17 cellular contexts compared by ENCODE assay signal in the genomic region with DNA sequence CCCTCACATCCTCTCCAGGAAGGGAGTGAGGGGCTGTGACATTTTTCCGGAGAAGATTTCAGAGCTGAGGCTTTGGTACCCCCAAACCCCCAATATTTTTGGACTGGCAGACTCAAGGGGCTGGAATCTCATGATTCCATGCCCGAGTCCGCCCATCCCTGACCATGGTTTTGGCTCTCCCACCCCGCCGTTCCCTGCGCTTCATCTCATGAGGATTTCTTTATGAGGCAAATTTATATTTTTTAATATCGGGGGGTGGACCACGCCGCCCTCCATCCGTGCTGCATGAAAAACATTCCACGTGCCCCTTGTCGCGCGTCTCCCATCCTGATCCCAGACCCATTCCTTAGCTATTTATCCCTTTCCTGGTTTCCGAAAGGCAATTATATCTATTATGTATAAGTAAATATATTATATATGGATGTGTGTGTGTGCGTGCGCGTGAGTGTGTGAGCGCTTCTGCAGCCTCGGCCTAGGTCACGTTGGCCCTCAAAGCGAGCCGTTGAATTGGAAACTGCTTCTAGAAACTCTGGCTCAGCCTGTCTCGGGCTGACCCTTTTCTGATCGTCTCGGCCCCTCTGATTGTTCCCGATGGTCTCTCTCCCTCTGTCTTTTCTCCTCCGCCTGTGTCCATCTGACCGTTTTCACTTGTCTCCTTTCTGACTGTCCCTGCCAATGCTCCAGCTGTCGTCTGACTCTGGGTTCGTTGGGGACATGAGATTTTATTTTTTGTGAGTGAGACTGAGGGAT. TPM values are rescaled to one million over a fixed set of nuclear protein-coding genes. Genes with fewer than 3 reads are reported as not detected.
DNase-seq lines count a peak whose midpoint lies in the region; ATAC-seq and TF ChIP-seq lines count a peak whose summit lies in the region.
"Had no signal": no experiment of that assay in that cellular context is flagged by ENCODE, and none has a peak within 500 bp of the region (broad histone marks: within the 10 kb centered on the region; RNA-seq: fewer than 3 reads in every experiment).

No MANE protein-coding gene starts in this region.

- peaks cover 22% of the 10 kb centered on the region for H3K4me1 ChIP-seq in PC-9 (replicated peaks; ENCODE audit: insufficient read depth)

- H3K9me3 Mint-ChIP-seq in activated naive CD4-positive, alpha-beta T cell treated with anti-CD3 and anti-CD28 coated beads, Interleukin-2, amount 10 ng/mL, durations not matched to agents 7 days and 5 days = no peaks in the 10 kb centered on the region
- H3K9me3 Mint-ChIP-seq in activated naive CD4-positive, alpha-beta T cell treated with anti-CD3 and anti-CD28 coated beads for 36 hours = no peaks in the 10 kb centered on the region
- H3K9me3 Mint-ChIP-seq in activated naive CD4-positive, alpha-beta T cell treated with anti-CD3 and anti-CD28 coated beads, Interleukin-2, amount 50 U/mL, for 72 hours = no peaks in the 10 kb centered on the region
- no peaks in the 10 kb centered on the region for H3K9me3 Mint-ChIP-seq in immature natural killer cell
- H3K9me3 Mint-ChIP-seq in type B pancreatic cell = no peaks in the 10 kb centered on the region

- BruUV-seq in PC-9 (replicated peaks; lab: Mats Ljungman, UMichigan) = no TSS peak

- H2AFZ ChIP-seq in PC-9 = no peak overlapping the region

- H3K9me2 ChIP-seq in PC-9 (ENCODE audit: insufficient read depth) = no peaks in the 10 kb centered on the region

- no peak for ATAC-seq in activated naive CD4-positive, alpha-beta T cell treated with anti-CD3 and anti-CD28 coated beads, Interleukin-2, amount 50 U/mL, for 72 hours
- ATAC-seq: HCT116 had no signal

- CTCF ChIA-PET in activated naive CD4-positive, alpha-beta T cell treated with anti-CD3 and anti-CD28 coated beads, Interleukin-2, amount 10 ng/mL, durations not matched to agents 7 days and 5 days (lab: Charles Lee) = no interaction called here
- CTCF ChIA-PET in activated naive CD4-positive, alpha-beta T cell treated with anti-CD3 and anti-CD28 coated beads for 36 hours (lab: Charles Lee) = interaction anchor here (1.2 to 18.6 kb wide), 2 partner anchors 33 to 47 kb away, joined by 3 to 351 read pairs; no protein-coding TSS in a partner anchor
- CTCF ChIA-PET in PC-9 (lab: Charles Lee) = no interaction called here

- H3K4me1 Mint-ChIP-seq in activated naive CD4-positive, alpha-beta T cell treated with anti-CD3 and anti-CD28 coated beads, Interleukin-2, amount 10 ng/mL, durations not matched to agents 7 days and 5 days = peaks cover 56% of the 10 kb centered on the region
- H3K4me1 Mint-ChIP-seq in activated naive CD4-positive, alpha-beta T cell treated with anti-CD3 and anti-CD28 coated beads for 36 hours (ENCODE audit: low read depth) = peaks cover 46% of the 10 kb centered on the region
- H3K4me1 Mint-ChIP-seq in immature natural killer cell (peaks cover 61 to 76% of the 10 kb centered on the region in 2 donors), type B pancreatic cell (ENCODE audit: unreplicated experiment) (peaks cover 13% of the 10 kb centered on the region)

- no peaks in the 10 kb centered on the region for H3K9me3 ChIP-seq in PC-9 (ENCODE audit: insufficient read depth, low read depth)
- H3K9me3 ChIP-seq: testis had no signal

- POLR2A ChIA-PET in PC-9 (lab: Charles Lee; ENCODE audit: unreplicated experiment) = no interaction called here

- H3K36me3 ChIP-seq in PC-9 (ENCODE audit: low read depth) = no peaks in the 10 kb centered on the region
- H3K36me3 ChIP-seq: WERI-Rb-1 had no signal

- H3K36me3 Mint-ChIP-seq in activated naive CD4-positive, alpha-beta T cell treated with anti-CD3 and anti-CD28 coated beads, Interleukin-2, amount 10 ng/mL, durations not matched to agents 7 days and 5 days = no peaks in the 10 kb centered on the region
- peaks cover 8% of the 10 kb centered on the region for H3K36me3 Mint-ChIP-seq in activated naive CD4-positive, alpha-beta T cell treated with anti-CD3 and anti-CD28 coated beads for 36 hours (ENCODE audit: low read depth)
- H3K36me3 Mint-ChIP-seq in activated naive CD4-positive, alpha-beta T cell treated with anti-CD3 and anti-CD28 coated beads, Interleukin-2, amount 50 U/mL, for 72 hours = peaks cover 0 to 9% of the 10 kb centered on the region in 2 donors
- H3K36me3 Mint-ChIP-seq in immature natural killer cell (peaks cover 0 to 6% (median 0%) of the 10 kb centered on the region in 3 donors), type B pancreatic cell (peaks cover 4% of the 10 kb centered on the region)

- H3K27ac ChIP-seq in PC-9 = no peak overlapping the region
- H3K27ac ChIP-seq: coronary artery, HL-60, testis, WERI-Rb-1 had no signal

- no peak overlapping the region for H3K4me2 ChIP-seq in PC-9

- no peaks in the 10 kb centered on the region for H4K20me1 ChIP-seq in PC-9 (ENCODE audit: insufficient read depth)

- DNase-seq in activated naive CD4-positive, alpha-beta T cell treated with anti-CD3 and anti-CD28 coated beads, Interleukin-2, amount 10 ng/mL, durations not matched to agents 7 days and 5 days = no peak
- DNase-seq in activated naive CD4-positive, alpha-beta T cell treated with anti-CD3 and anti-CD28 coated beads for 36 hours = no peak
- DNase-seq in activated naive CD4-positive, alpha-beta T cell treated with anti-CD3 and anti-CD28 coated beads, Interleukin-2, amount 50 U/mL, for 72 hours (ENCODE audit: low spot score in 2 of 2) = no peak
- DNase-seq in immature natural killer cell (peak in 2 of 3 donors; percentile 25 to 36), type B pancreatic cell (ENCODE audit: extremely low spot score, unreplicated experiment) (no peak), PC-9 (no peak), NCI-H446 treated with DMSO at 0.1 percent for 48 hours (lab: John Stamatoyannopoulos, UW) (no peak), SIG-M5 treated with dmso at 0.1 percent for 504 hours (lab: John Stamatoyannopoulos, UW; ENCODE audit: unreplicated experiment) (no peak)
- DNase-seq: amygdala; NK-92 treated with Interleukin-12 subunit alpha and Interleukin-12 subunit beta, amount 100 ng/mL, for 24 hours; SIG-M5; stimulated activated CD4-positive, alpha-beta T cell treated with anti-CD3 and anti-CD28 coated beads, Interleukin-15, amount 100 ng/mL, for 24 hours; testis; WERI-Rb-1 had no signal

- H3K4me3 Mint-ChIP-seq in activated naive CD4-positive, alpha-beta T cell treated with anti-CD3 and anti-CD28 coated beads, Interleukin-2, amount 10 ng/mL, durations not matched to agents 7 days and 5 days = no peak overlapping the region
- no peak overlapping the region for H3K4me3 Mint-ChIP-seq in activated naive CD4-positive, alpha-beta T cell treated with anti-CD3 and anti-CD28 coated beads for 36 hours
- H3K4me3 Mint-ChIP-seq in immature natural killer cell = peak overlapping the region in 3 of 5 donors; percentile 17 to 58 (median 22)
- peak overlapping the region; percentile 52 for H3K4me3 Mint-ChIP-seq in type B pancreatic cell

- intact Hi-C loops in activated naive CD4-positive, alpha-beta T cell treated with anti-CD3 and anti-CD28 coated beads for 36 hours (cut with micrococcal nuclease) = no loop called here
- intact Hi-C loops in PC-9 (cut with micrococcal nuclease; ENCODE audit: unreplicated experiment) = no loop called here

- peaks cover 75% of the 10 kb centered on the region for H3K27me3 Mint-ChIP-seq in activated naive CD4-positive, alpha-beta T cell treated with anti-CD3 and anti-CD28 coated beads, Interleukin-2, amount 10 ng/mL, durations not matched to agents 7 days and 5 days
- H3K27me3 Mint-ChIP-seq in activated naive CD4-positive, alpha-beta T cell treated with anti-CD3 and anti-CD28 coated beads for 36 hours (ENCODE audit: low read depth) = peaks cover 19% of the 10 kb centered on the region
- H3K27me3 Mint-ChIP-seq in immature natural killer cell (ENCODE audit: low read depth in 3 of 3) (peaks cover 72 to 82% (median 76%) of the 10 kb centered on the region in 3 donors), type B pancreatic cell (peaks cover 84% of the 10 kb centered on the region)

- no peaks in the 10 kb centered on the region for H3K27me3 ChIP-seq in PC-9 (ENCODE audit: insufficient read depth, low read depth)
- H3K27me3 ChIP-seq: testis had no signal

- no peaks in the 10 kb centered on the region for H3K79me2 ChIP-seq in PC-9 (ENCODE audit: low read depth)

- H3K4me3 ChIP-seq in PC-9 = no peak overlapping the region
- H3K4me3 ChIP-seq: coronary artery, testis had no signal

- H3K27ac Mint-ChIP-seq in activated naive CD4-positive, alpha-beta T cell treated with anti-CD3 and anti-CD28 coated beads, Interleukin-2, amount 10 ng/mL, durations not matched to agents 7 days and 5 days = peak overlapping the region; percentile 47
- no peak overlapping the region for H3K27ac Mint-ChIP-seq in activated naive CD4-positive, alpha-beta T cell treated with anti-CD3 and anti-CD28 coated beads for 36 hours
- peak overlapping the region; percentile 96 for H3K27ac Mint-ChIP-seq in activated naive CD4-positive, alpha-beta T cell treated with anti-CD3 and anti-CD28 coated beads, Interleukin-2, amount 50 U/mL, for 72 hours
- H3K27ac Mint-ChIP-seq in immature natural killer cell (peak overlapping the region in 5 of 6 donors; percentile 5 to 80 (median 61)), type B pancreatic cell (peak overlapping the region; percentile 79)

- peaks cover 45% of the 10 kb centered on the region for H3F3A ChIP-seq in PC-9 (ENCODE audit: insufficient read depth, low read depth)

- no peak for TF ChIP-seq CTCF in type B pancreatic cell (conservative IDR thresholded peaks at IDR 0.05)
- no peak for TF ChIP-seq CTCF in PC-9 (conservative IDR thresholded peaks at IDR 0.05)

RNA-seq across cellular contexts. Expression of a gene that starts 6.6 kb away (rescaled TPM):
- total RNA-seq in activated naive CD4-positive, alpha-beta T cell treated with anti-CD3 and anti-CD28 coated beads for 36 hours = 1 to 10 TPM; 8.0 to 8.7 TPM
- 10 to 100 TPM; 19.9 to 37.6 TPM for total RNA-seq in activated naive CD4-positive, alpha-beta T cell treated with anti-CD3 and anti-CD28 coated beads, Interleukin-2, amount 50 U/mL, for 72 hours
- polyA plus RNA-seq in immature natural killer cell = 10 to 100 TPM; 11.6 to 30.1 (median 11.6) TPM
- total RNA-seq in type B pancreatic cell (ENCODE audit: low replicate concordance) = 28.4 and 178 TPM in 2 replicates
- 7.9 and 16.5 TPM in 2 replicates for total RNA-seq in PC-9 (2021)

RNA-seq across cellular contexts. Expression of a gene that starts 22.5 kb away (rescaled TPM):
- total RNA-seq in activated naive CD4-positive, alpha-beta T cell treated with anti-CD3 and anti-CD28 coated beads for 36 hours = under 1 TPM; 0.69 to 0.84 TPM
- total RNA-seq in activated naive CD4-positive, alpha-beta T cell treated with anti-CD3 and anti-CD28 coated beads, Interleukin-2, amount 50 U/mL, for 72 hours = 1 to 10 TPM; 3.2 to 5.1 TPM
- under 1 TPM in 2 of 3 donors, not detected in 1; 0.48 to 0.80 TPM for polyA plus RNA-seq in immature natural killer cell
- total RNA-seq in type B pancreatic cell (ENCODE audit: low replicate concordance) = 11.9 and 13.0 TPM in 2 replicates
- 49.6 and 50.1 TPM in 2 replicates for total RNA-seq in PC-9 (2021)

RNA-seq across cellular contexts. Expression of a gene that starts 23.9 kb away (rescaled TPM):
- 1 to 10 TPM; 2.3 to 2.5 TPM for total RNA-seq in activated naive CD4-positive, alpha-beta T cell treated with anti-CD3 and anti-CD28 coated beads for 36 hours
- 1 to 10 TPM; 1.5 to 7.4 TPM for total RNA-seq in activated naive CD4-positive, alpha-beta T cell treated with anti-CD3 and anti-CD28 coated beads, Interleukin-2, amount 50 U/mL, for 72 hours
- polyA plus RNA-seq in immature natural killer cell = 1 to 10 TPM; 3.9 to 5.7 (median 4.0) TPM
- 0.48 TPM in 1 of 2 replicates, not detected in the other for total RNA-seq in type B pancreatic cell (ENCODE audit: low replicate concordance)
- total RNA-seq in PC-9 (2021) = 5.0 and 9.5 TPM in 2 replicates

RNA-seq across cellular contexts. Expression of a gene that starts 32.9 kb away (rescaled TPM):
- total RNA-seq in activated naive CD4-positive, alpha-beta T cell treated with anti-CD3 and anti-CD28 coated beads for 36 hours = 10 to 100 TPM; 94.5 to 99.6 TPM
- 100 to 1,000 TPM in 1 of 2 donors, 10 to 100 TPM in 1; 76.8 to 156 TPM for total RNA-seq in activated naive CD4-positive, alpha-beta T cell treated with anti-CD3 and anti-CD28 coated beads, Interleukin-2, amount 50 U/mL, for 72 hours
- polyA plus RNA-seq in immature natural killer cell = 100 to 1,000 TPM in 1 of 3 donors, 10 to 100 TPM in 2; 91.2 to 126 (median 93.4) TPM
- 51.9 and 73.0 TPM in 2 replicates for total RNA-seq in type B pancreatic cell (ENCODE audit: low replicate concordance)
- 123 and 155 TPM in 2 replicates for total RNA-seq in PC-9 (2021)

RNA-seq across cellular contexts. Expression of a gene that starts 50.6 kb away (rescaled TPM):
- total RNA-seq in activated naive CD4-positive, alpha-beta T cell treated with anti-CD3 and anti-CD28 coated beads for 36 hours = 10 to 100 TPM; 28.9 to 30.7 TPM
- 10 to 100 TPM in 1 of 2 donors, 1 to 10 TPM in 1; 9.7 to 60.7 TPM for total RNA-seq in activated naive CD4-positive, alpha-beta T cell treated with anti-CD3 and anti-CD28 coated beads, Interleukin-2, amount 50 U/mL, for 72 hours
- polyA plus RNA-seq in immature natural killer cell = 10 to 100 TPM; 50.8 to 62.2 (median 54.5) TPM
- total RNA-seq in type B pancreatic cell (ENCODE audit: low replicate concordance) (57.3 and 71.8 TPM in 2 replicates), PC-9 (2021) (102 and 138 TPM in 2 replicates)

Comparison
In these comparisons a context has a peak if more than half of its experiments do, and no peak if none do; other contexts are left out.
1. DNase-seq: peak in immature natural killer cell (2 of 3); none in activated naive CD4-positive, alpha-beta T cell treated with anti-CD3 and anti-CD28 coated beads, Interleukin-2, amount 10 ng/mL, durations not matched to agents 7 days and 5 days (single experiment), activated naive CD4-positive, alpha-beta T cell treated with anti-CD3 and anti-CD28 coated beads for 36 hours (single experiment), activated naive CD4-positive, alpha-beta T cell treated with anti-CD3 and anti-CD28 coated beads, Interleukin-2, amount 50 U/mL, for 72 hours (0 of 2), type B pancreatic cell (single experiment), PC-9 (0 of 2), NCI-H446 treated with DMSO at 0.1 percent for 48 hours (single experiment) and SIG-M5 treated with dmso at 0.1 percent for 504 hours (single experiment).
2. H3K4me3 Mint-ChIP-seq: peak in immature natural killer cell (3 of 5) and type B pancreatic cell (single experiment); none in activated naive CD4-positive, alpha-beta T cell treated with anti-CD3 and anti-CD28 coated beads, Interleukin-2, amount 10 ng/mL, durations not matched to agents 7 days and 5 days (single experiment) and activated naive CD4-positive, alpha-beta T cell treated with anti-CD3 and anti-CD28 coated beads for 36 hours (single experiment).